16 cellular contexts compared by ENCODE assay signal in the genomic region with DNA sequence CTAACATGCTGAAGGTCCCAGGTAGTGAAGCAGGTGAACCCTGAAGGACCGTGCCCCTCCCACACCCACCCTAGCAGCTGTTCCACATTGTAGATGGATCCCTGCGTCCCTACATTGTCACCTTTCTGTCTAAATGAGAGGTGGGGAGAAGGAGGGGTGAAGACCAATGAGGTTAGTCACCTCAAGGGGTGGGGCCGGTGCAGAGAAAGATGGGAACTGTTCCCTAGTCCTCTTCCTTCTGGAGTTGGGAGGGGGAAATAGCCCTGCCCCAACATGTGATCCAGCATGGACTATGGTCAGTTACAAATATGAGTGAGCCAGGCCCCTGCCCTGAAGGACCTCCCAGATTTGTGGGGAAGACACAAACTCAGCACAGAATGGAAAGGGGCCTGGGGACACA.
DNase-seq lines count a peak whose midpoint lies in the region; TF ChIP-seq lines count a peak whose summit lies in the region.
"Had no signal": no experiment of that assay in that cellular context is flagged by ENCODE, and none has a peak within 500 bp of the region (broad histone marks: within the 10 kb centered on the region; RNA-seq: fewer than 3 reads in every experiment).

No MANE protein-coding gene starts in this region.

- peak; percentile 47 for DNase-seq in chondrocyte (ENCODE audit: low spot score)
- no peak for DNase-seq in nephron progenitor cell
- no peak for DNase-seq in MV-4-11 (lab: John Stamatoyannopoulos, UW)
- DNase-seq in Ammon's horn (ENCODE audit: low spot score): no peak
- no peak for DNase-seq in stimulated activated CD4-positive, alpha-beta T cell treated with anti-CD3 and anti-CD28 coated beads, Interleukin-2, amount 100 ng/mL, for 48 hours
- DNase-seq in stimulated activated CD4-positive, alpha-beta T cell treated with anti-CD3 and anti-CD28 coated beads, Interleukin-4, amount 100 ng/mL, for 24 hours: no peak
- DNase-seq: GDM1, GOT3, HFFc6, NCI-H1417, NCI-H1930, NCI-H2171, NCI-H446 treated with DMSO at 0.1 percent for 48 hours, PC-3, SJCRH30 had no signal

- H3K4me1 Mint-ChIP-seq in IgD-negative memory B cell (peaks cover 9 to 20% (median 17%) of the 10 kb centered on the region in 3 donors), chondrocyte (ENCODE audit: low read depth) (peaks cover 19% of the 10 kb centered on the region), nephron progenitor cell (peaks cover 39% of the 10 kb centered on the region)

- H3K27ac Mint-ChIP-seq in IgD-negative memory B cell (peak overlapping the region in 2 of 3 donors; percentile 10 to 59), chondrocyte (ENCODE audit: unreplicated experiment) (no peak overlapping the region), nephron progenitor cell (peak overlapping the region; percentile 95)
- H3K27ac Mint-ChIP-seq: HFFc6 had no signal

- no peaks in the 10 kb centered on the region for H3K27me3 Mint-ChIP-seq in IgD-negative memory B cell
- no peaks in the 10 kb centered on the region for H3K27me3 Mint-ChIP-seq in chondrocyte (ENCODE audit: low read depth)
- H3K27me3 Mint-ChIP-seq in nephron progenitor cell (ENCODE audit: low read depth, poor library complexity): peaks cover 14% of the 10 kb centered on the region

- TF ChIP-seq CTCF in chondrocyte (IDR thresholded peaks at IDR 0.05) (no peak), nephron progenitor cell (IDR thresholded peaks at IDR 0.05) (no peak)

- H3K4me3 Mint-ChIP-seq in IgD-negative memory B cell: peak overlapping the region in 2 of 4 donors; percentile 83 to 86
- no peak overlapping the region for H3K4me3 Mint-ChIP-seq in chondrocyte (ENCODE audit: unreplicated experiment)
- no peak overlapping the region for H3K4me3 Mint-ChIP-seq in nephron progenitor cell
- H3K4me3 Mint-ChIP-seq: HFFc6 had no signal

- H3K9me3 Mint-ChIP-seq in IgD-negative memory B cell (peaks cover 0 to 5% (median 2%) of the 10 kb centered on the region in 3 donors), chondrocyte (ENCODE audit: low read depth) (peaks cover under 1% of the 10 kb centered on the region), nephron progenitor cell (peaks cover 30% of the 10 kb centered on the region)

- H3K36me3 Mint-ChIP-seq in IgD-negative memory B cell (peaks cover 4% of the 10 kb centered on the region), chondrocyte (ENCODE audit: low read depth) (peaks cover 3% of the 10 kb centered on the region), nephron progenitor cell (ENCODE audit: low read depth) (peaks cover 11% of the 10 kb centered on the region)
